15 cellular contexts compared by ENCODE assay signal in the genomic region with DNA sequence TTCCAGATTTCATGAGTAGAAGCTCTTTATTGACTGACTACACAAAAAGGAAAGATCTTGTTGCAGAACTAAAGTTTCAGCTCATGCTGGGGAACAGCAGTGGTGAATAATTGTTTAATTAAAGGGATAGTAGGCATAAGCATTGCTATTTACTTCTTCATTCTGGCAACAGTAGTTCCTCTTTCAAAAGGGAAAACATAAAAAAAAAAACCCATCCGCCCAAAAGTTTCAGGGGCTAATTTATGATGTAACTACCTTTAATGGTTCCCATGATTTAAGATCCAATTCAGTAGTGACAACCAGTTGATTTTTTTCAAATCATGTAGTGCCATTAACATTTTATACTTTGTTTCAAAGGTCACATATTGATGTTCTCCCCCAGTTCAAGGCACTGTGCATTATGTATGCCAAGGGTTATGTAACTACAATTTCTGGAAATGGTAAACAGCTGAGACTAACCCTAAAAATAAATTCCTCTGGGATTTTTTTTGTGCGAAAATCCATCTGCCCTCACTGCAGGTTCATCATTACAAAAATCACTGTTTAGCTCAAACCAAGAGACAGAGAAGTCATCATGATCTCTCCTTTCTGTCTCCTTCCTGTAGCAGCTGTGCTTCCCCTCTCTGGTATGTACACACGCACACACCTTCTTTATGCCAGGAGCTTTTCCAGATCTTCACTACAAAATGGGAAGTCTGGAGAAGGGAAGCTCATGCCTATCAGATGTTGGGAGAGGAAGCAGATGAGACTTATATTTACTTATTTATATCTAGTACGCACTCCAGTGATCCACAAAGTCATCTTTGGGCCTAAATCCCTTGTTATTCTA. TPM values are rescaled to one million over a fixed set of nuclear protein-coding genes. Genes with fewer than 3 reads are reported as not detected.
DNase-seq lines count a peak whose midpoint lies in the region; ATAC-seq, FAIRE-seq and TF ChIP-seq lines count a peak whose summit lies in the region.
"Had no signal": no experiment of that assay in that cellular context is flagged by ENCODE, and none has a peak within 500 bp of the region (broad histone marks: within the 10 kb centered on the region; RNA-seq: fewer than 3 reads in every experiment).

No MANE protein-coding gene starts in this region.

- no peak overlapping the region for H3K4me3 Mint-ChIP-seq in CD8-positive, alpha-beta T cell
- H3K4me3 Mint-ChIP-seq: GM23338 had no signal

- FAIRE-seq in HepG2 (lab: Jason Lieb, UNC): no peak
- FAIRE-seq: bronchial epithelial cell had no signal

- no peak overlapping the region for H3K4me2 ChIP-seq in HepG2 (ENCODE audit: low read depth, low read length)
- H3K4me2 ChIP-seq: GM23338, KMS-11 had no signal

- no peak for TF ChIP-seq CTCF in HepG2 (CRISPR knock-in tag; IDR thresholded peaks at IDR 0.05)
- TF ChIP-seq CTCF in CD8-positive, alpha-beta T cell (IDR thresholded peaks at IDR 0.05): no peak

- peaks cover 25% of the 10 kb centered on the region for H3K4me1 ChIP-seq in HepG2 (ENCODE audit: insufficient read depth, low read length)
- H3K4me1 ChIP-seq in CD8-positive, alpha-beta T cell (ENCODE audit: insufficient read depth, low read length): peaks cover 14% of the 10 kb centered on the region
- H3K4me1 ChIP-seq: SJCRH30 had no signal

- peaks cover 5% of the 10 kb centered on the region for H3K79me2 ChIP-seq in HepG2 (ENCODE audit: insufficient read depth, low read length)

- POLR2A ChIA-PET in HepG2 (lab: Yijun Ruan, JAX): no interaction called here
- POLR2A ChIA-PET in CD8-positive, alpha-beta T cell (lab: Charles Lee): interaction anchor here (1.0 kb wide), 1 partner anchor 10 kb away, joined by 3 read pairs; no protein-coding TSS in a partner anchor

- H3K36me3 Mint-ChIP-seq in CD8-positive, alpha-beta T cell: peaks cover 23% of the 10 kb centered on the region

- no peak overlapping the region for H3K27ac Mint-ChIP-seq in CD8-positive, alpha-beta T cell
- H3K27ac Mint-ChIP-seq: GM23338 had no signal

- no TSS peak for BruUV-seq in HepG2 (replicated peaks; lab: Mats Ljungman, UMichigan)

- TF ChIP-seq RAD21 in HepG2 (CRISPR knock-in tag; IDR thresholded peaks at IDR 0.05): no peak

- H3K4me3 ChIP-seq in HepG2 (replicated peaks in 1 of 3; ENCODE audit: insufficient read depth in 1 of 3, low read depth in 2 of 3, low read length in 3 of 3): no peak overlapping the region
- no peak overlapping the region for H3K4me3 ChIP-seq in CD8-positive, alpha-beta T cell (ENCODE audit: low read depth, low read length)
- H3K4me3 ChIP-seq: esophagus squamous epithelium, GM23338, SJCRH30 had no signal

- peaks cover 0 to 8% of the 10 kb centered on the region in 2 experiments; a peak in 2 of 5 replicates for H3K36me3 ChIP-seq in HepG2 (replicated peaks in 1 of 2; ENCODE audit: control insufficient read depth in 1 of 2, insufficient read depth in 2 of 2, low read length in 2 of 2)
- H3K36me3 ChIP-seq in CD8-positive, alpha-beta T cell (ENCODE audit: insufficient read depth, low read length): peaks cover 5% of the 10 kb centered on the region

- TF ChIP-seq POLR2A in HepG2 (IDR thresholded peaks at IDR 0.05; ENCODE audit: insufficient read depth in 1 of 2, low read depth in 2 of 2, low read length in 2 of 2): no peak

- H3K9ac ChIP-seq in HepG2 (ENCODE audit: insufficient read depth, low read depth, low read length): no peak overlapping the region
- H3K9ac ChIP-seq: KMS-11 had no signal

- CTCF ChIA-PET in HepG2 (lab: Yijun Ruan, JAX; ENCODE audit: low intra/inter-chr PET ratio, low total read pairs): no interaction called here
- CTCF ChIA-PET in CD8-positive, alpha-beta T cell (lab: Charles Lee): interaction anchor here (1.5 kb wide), 1 partner anchor 8 kb away, joined by 3 read pairs; no protein-coding TSS in a partner anchor

- peaks cover 15% of the 10 kb centered on the region for H3K4me1 Mint-ChIP-seq in CD8-positive, alpha-beta T cell (ENCODE audit: low read depth)

- DNase-seq in SIG-M5 treated with dmso at 0.1 percent for 504 hours (lab: John Stamatoyannopoulos, UW; ENCODE audit: unreplicated experiment): peak; percentile 37
- no peak for DNase-seq in SIG-M5 (lab: John Stamatoyannopoulos, UW)
- peak; percentile 67 for DNase-seq in OCI-M1 (lab: John Stamatoyannopoulos, UW)
- DNase-seq in HepG2 (ENCODE audit: low spot score): no peak
- no peak for DNase-seq in CD8-positive, alpha-beta T cell
- DNase-seq in HuH-7 (ENCODE audit: low spot score): no peak
- DNase-seq: ACHN, esophagus squamous epithelium had no signal

- H3K27ac ChIP-seq in HepG2 (ENCODE audit: extremely low read length, insufficient read depth, low read length) (no peak overlapping the region), temporal lobe (ENCODE audit: low read depth, low read length) (peak overlapping the region; percentile 25)
- H3K27ac ChIP-seq in CD8-positive, alpha-beta T cell (ENCODE audit: low read depth, low read length): no peak overlapping the region
- H3K27ac ChIP-seq: KMS-11, SJCRH30 had no signal

- no peaks in the 10 kb centered on the region for H3K27me3 Mint-ChIP-seq in CD8-positive, alpha-beta T cell (ENCODE audit: low read depth)

- peaks cover 4% of the 10 kb centered on the region; the same call in 1 of the 2 replicates for H4K20me1 ChIP-seq in HepG2 (ENCODE audit: insufficient read depth, low read length)

- H2AFZ ChIP-seq in HepG2 (ENCODE audit: low read length): no peak overlapping the region
- H2AFZ ChIP-seq: GM23338 had no signal

- ATAC-seq in HepG2 (no peak), GM18909 (IDR thresholded peaks at IDR 0.05; ENCODE audit: poor library complexity, unreplicated experiment) (no peak)
- ATAC-seq in CD8-positive, alpha-beta T cell: no peak
- ATAC-seq: activated CD4-positive, CD25-positive, alpha-beta regulatory T cell treated with anti-CD3 and anti-CD28 coated beads, Interleukin-2, amount 50 U/mL, for 24 hours; GM23338 had no signal

- no peak for TF ChIP-seq EP300 in HepG2 (IDR thresholded peaks at IDR 0.05; ENCODE audit: low read depth in 2 of 2, low read length in 2 of 2)
- no peak for TF ChIP-seq EP300 in HepG2 (CRISPR knock-in tag; IDR thresholded peaks at IDR 0.05; ENCODE audit: borderline replicate concordance)

- 88% methylated on average over 4 of the region's 4 CpGs for WGBS in HepG2 (ENCODE audit: low lambda C conversion rate)

- no peaks in the 10 kb centered on the region for H3K9me3 Mint-ChIP-seq in CD8-positive, alpha-beta T cell
- H3K9me3 Mint-ChIP-seq: GM23338 had no signal

- no peaks in the 10 kb centered on the region for H3K9me3 ChIP-seq in HepG2 (ENCODE audit: low read length)
- no peaks in the 10 kb centered on the region for H3K9me3 ChIP-seq in CD8-positive, alpha-beta T cell (ENCODE audit: low read length)
- H3K9me3 ChIP-seq: esophagus squamous epithelium, SJCRH30 had no signal

- no peaks in the 10 kb centered on the region; a peak in 1 of 5 replicates for H3K27me3 ChIP-seq in HepG2 (ENCODE audit: control insufficient read depth in 1 of 2, insufficient read depth in 2 of 2, low read length in 2 of 2)
- H3K27me3 ChIP-seq in CD8-positive, alpha-beta T cell (ENCODE audit: insufficient read depth, low read length): no peaks in the 10 kb centered on the region
- H3K27me3 ChIP-seq: esophagus squamous epithelium, SJCRH30 had no signal

- intact Hi-C loops in HepG2 (cut with micrococcal nuclease; ENCODE audit: unreplicated experiment): no loop called here
- intact Hi-C loops in CD8-positive, alpha-beta T cell (cut with DNase I, micrococcal nuclease): loop anchor here (10.0 kb wide), 2 partner anchors 368 to 1292 kb away; a partner anchor contains a TSS

- in situ Hi-C loops in HepG2 (cut with HindIII; ENCODE audit: extremely low pct_ligation_motif_present, low pct_unique_long_range_greater_than_20kb): no loop called here

TF ChIP-seq in HepG2, 621 proteins besides CTCF, POLR2A, EP300 and RAD21 (continues in another document):
- TF ChIP-seq TEAD3 (CRISPR knock-in tag; optimal IDR thresholded peaks at IDR 0.05; ENCODE audit: borderline replicate concordance): peak; percentile 24
- TF ChIP-seq HOXD1 (CRISPR knock-in tag; IDR thresholded peaks at IDR 0.05): no peak

RNA-seq across cellular contexts. Expression of a gene that starts 2.2 kb away (rescaled TPM):
- total RNA-seq in HepG2 (2016; rRNA removed; fragmentation: Illumina TruSeq; extraction: Trizol) (8.9 and 9.6 TPM in 2 replicates), temporal lobe (17.7 TPM)
- 11.8 and 13.6 TPM in 2 replicates for total RNA-seq in HepG2 (2016; cell fraction: cytosol; rRNA removed; fragmentation: Illumina TruSeq; extraction: Trizol; ENCODE audit: low read depth)
- 8.2 and 9.0 TPM in 2 replicates for total RNA-seq in HepG2 (2016; cell fraction: insoluble cytoplasmic fraction; rRNA removed; fragmentation: Illumina TruSeq; extraction: Trizol)
- total RNA-seq in HepG2 (2016; cell fraction: membrane; rRNA removed; fragmentation: Illumina TruSeq; extraction: Trizol): 7.0 and 7.7 TPM in 2 replicates
- total RNA-seq in HepG2 (2016; cell fraction: nucleus; rRNA removed; fragmentation: Illumina TruSeq; extraction: Trizol): 10.5 and 11.4 TPM in 2 replicates
- 8.9 and 13.8 TPM in 2 replicates for polyA plus RNA-seq in HepG2 (2011; rRNA removed)
- polyA plus RNA-seq in HepG2 (2011; cell fraction: cytosol; rRNA removed): 6.1 and 9.0 TPM in 2 replicates
- polyA plus RNA-seq in HepG2 (2011; cell fraction: nucleus; rRNA removed): 10.8 and 14.3 TPM in 2 replicates
- 5.4 and 5.8 TPM in 2 replicates for polyA plus RNA-seq in HepG2 (2012)
- polyA plus RNA-seq in HepG2 (2016; cell fraction: cytosol; fragmentation: Illumina TruSeq; extraction: Trizol; ENCODE audit: low read depth): 0.49 and 0.51 TPM in 2 replicates
- 4.9 and 5.3 TPM in 2 replicates for polyA plus RNA-seq in HepG2 (2016; cell fraction: insoluble cytoplasmic fraction; fragmentation: Illumina TruSeq; extraction: Trizol; ENCODE audit: low read depth)
- polyA plus RNA-seq in HepG2 (2016; cell fraction: membrane; fragmentation: Illumina TruSeq; extraction: Trizol; ENCODE audit: low read depth): 0.70 and 0.99 TPM in 2 replicates
- polyA plus RNA-seq in HepG2 (2016; cell fraction: nucleus; fragmentation: Illumina TruSeq; extraction: Trizol; ENCODE audit: insufficient read depth, low read depth): 10.8 and 11.1 TPM in 2 replicates
- 27.4 and 35.4 TPM in 2 replicates for polyA minus RNA-seq in HepG2 (2011; rRNA and poly(A)+ RNA removed; ENCODE audit: low replicate concordance)
- 14.7 and 18.3 TPM in 2 replicates for polyA minus RNA-seq in HepG2 (2011; cell fraction: cytosol; rRNA and poly(A)+ RNA removed)
- polyA minus RNA-seq in HepG2 (2011; cell fraction: nucleus; rRNA and poly(A)+ RNA removed): 23.0 and 30.5 TPM in 2 replicates
- total RNA-seq in CD8-positive, alpha-beta T cell: 1 to 10 TPM; 6.9 to 7.0 TPM

Comparison
In these comparisons a context has a peak if more than half of its experiments do, and no peak if none do; other contexts are left out.
1. DNase-seq: peak in SIG-M5 treated with dmso at 0.1 percent for 504 hours (single experiment) and OCI-M1 (single experiment); none in SIG-M5 (single experiment), HepG2 (single experiment), CD8-positive, alpha-beta T cell (0 of 7) and HuH-7 (single experiment).